ENCODE assay signal across 21 cellular contexts in genomic region chr1:70487471-70487840, GRCh38.
DNase-seq lines count a peak whose midpoint lies in the region; ATAC-seq, FAIRE-seq and TF ChIP-seq lines count a peak whose summit lies in the region.
"Had no signal": no experiment of that assay in that cellular context is flagged by ENCODE, and none has a peak within 500 bp of the region (broad histone marks: within the 10 kb centered on the region; RNA-seq: fewer than 3 reads in every experiment).

No MANE protein-coding gene starts in this region.

- H3K27ac ChIP-seq in HCT116 (ENCODE audit: low read depth, low read length): no peak overlapping the region
- H3K27ac ChIP-seq in keratinocyte (ENCODE audit: control insufficient read depth, insufficient read depth, low read length): no peak overlapping the region
- H3K27ac ChIP-seq in upper lobe of right lung: no peak overlapping the region
- H3K27ac ChIP-seq in CD8-positive, alpha-beta memory T cell (ENCODE audit: low read depth, low read length): no peak overlapping the region
- H3K27ac ChIP-seq: tibial artery had no signal

- TF ChIP-seq CTCF in HCT116 (IDR thresholded peaks at IDR 0.05 in 2 of 3, conservative IDR thresholded peaks at IDR 0.05 in 1 of 3; ENCODE audit: borderline replicate concordance in 1 of 3, insufficient read depth in 1 of 3, low read depth in 2 of 3, low read length in 2 of 3) (no peak), WTC11 (IDR thresholded peaks at IDR 0.05) (no peak; the same call in 1 of the 2 replicates), keratinocyte (optimal IDR thresholded peaks at IDR 0.05 in 1 of 3, IDR thresholded peaks at IDR 0.05 in 1 of 3, conservative IDR thresholded peaks at IDR 0.05 in 1 of 3; ENCODE audit: extremely low read depth in 1 of 3, insufficient read depth in 2 of 3, low read length in 3 of 3) (no peak), upper lobe of right lung (IDR thresholded peaks at IDR 0.05) (no peak)

- H3K9ac ChIP-seq in HCT116 (ENCODE audit: low read length) (no peak overlapping the region), keratinocyte (ENCODE audit: control insufficient read depth, extremely low read depth, insufficient read depth, low read length) (no peak overlapping the region)

- CTCF ChIA-PET in HCT116 (lab: Charles Lee) (interaction anchor here (1.5 kb wide), 1 partner anchor 749 kb away, joined by 4 read pairs; no protein-coding TSS in a partner anchor), WTC11 (lab: Charles Lee) (interaction anchor here (0.7 to 1.5 kb wide), 7 partner anchors 50 to 354 kb away, joined by 3 read pairs; partner anchors contain the start of gene ANKRD13C)
- CTCF ChIA-PET in CD8-positive, alpha-beta memory T cell (lab: Charles Lee): interaction anchor here (0.6 kb wide), 1 partner anchor 35 kb away, joined by 3 read pairs; no protein-coding TSS in a partner anchor

- BruUV-seq in HCT116 (replicated peaks; lab: Mats Ljungman, UMichigan): no TSS peak

- H3K27me3 Mint-ChIP-seq in WTC11 (ENCODE audit: low read depth): no peaks in the 10 kb centered on the region
- H3K27me3 Mint-ChIP-seq in CD8-positive, alpha-beta memory T cell: peaks cover 12 to 20% of the 10 kb centered on the region in 2 donors

- H3K9me3 ChIP-seq in HCT116 (ENCODE audit: control insufficient read depth in 1 of 2, insufficient read depth in 1 of 2, low read depth in 1 of 2, low read length in 2 of 2) (no peaks in the 10 kb centered on the region), keratinocyte (ENCODE audit: control insufficient read depth, low read depth, low read length) (no peaks in the 10 kb centered on the region), upper lobe of right lung (no peaks in the 10 kb centered on the region)
- no peaks in the 10 kb centered on the region for H3K9me3 ChIP-seq in CD8-positive, alpha-beta memory T cell (ENCODE audit: low read length)

- no peak for TF ChIP-seq POLR2A in HCT116 (IDR thresholded peaks at IDR 0.05; ENCODE audit: borderline replicate concordance, extremely low read depth, insufficient read depth, insufficient read length)

- intact Hi-C loops in HCT116 (cut with micrococcal nuclease): no loop called here
- intact Hi-C loops in upper lobe of right lung (cut with DNase I): no loop called here

- ATAC-seq in HCT116: peak; percentile 42
- peak; percentile 33 for ATAC-seq in WTC11
- ATAC-seq in upper lobe of right lung: peak; percentile 8
- ATAC-seq in HG02973 (IDR thresholded peaks at IDR 0.05; ENCODE audit: unreplicated experiment): no peak
- ATAC-seq: activated CD8-positive, alpha-beta T cell treated with anti-CD3 and anti-CD28 coated beads, Interleukin-2, amount 10 ng/mL, durations not matched to agents 7 days and 5 days had no signal

- H3K4me3 ChIP-seq in HCT116 (replicated peaks in 1 of 2; ENCODE audit: low read depth in 1 of 2, low read length in 2 of 2) (no peak overlapping the region), keratinocyte (ENCODE audit: control insufficient read depth in 2 of 3, extremely low read depth in 1 of 3, insufficient read depth in 2 of 3, low read depth in 1 of 3, low read length in 3 of 3) (no peak overlapping the region), upper lobe of right lung (no peak overlapping the region)
- H3K4me3 ChIP-seq in CD8-positive, alpha-beta memory T cell (ENCODE audit: low read length): no peak overlapping the region
- H3K4me3 ChIP-seq: tibial artery had no signal

- peaks cover 6% of the 10 kb centered on the region; the same call in 1 of the 2 replicates for H3K9me3 Mint-ChIP-seq in WTC11
- peaks cover 0 to 5% (median 0%) of the 10 kb centered on the region in 5 donors for H3K9me3 Mint-ChIP-seq in CD8-positive, alpha-beta memory T cell
- H3K9me3 Mint-ChIP-seq: activated naive CD4-positive, alpha-beta T cell treated with anti-CD3 and anti-CD28 coated beads for 36 hours; stimulated activated naive CD8-positive, alpha-beta T cell treated with anti-CD3 and anti-CD28 coated beads, Interleukin-15, Interleukin-2, amounts not matched to agents 100 ng/mL and 50 ng/mL, for 24 hours had no signal

- H3K9me1 ChIP-seq in keratinocyte (ENCODE audit: control insufficient read depth, extremely low read depth, insufficient read depth, low read length): no peaks in the 10 kb centered on the region

- H3K4me1 ChIP-seq in HCT116 (ENCODE audit: control insufficient read depth in 1 of 2, insufficient read depth in 2 of 2, low read length in 2 of 2): peaks cover 0 to 7% of the 10 kb centered on the region in 2 experiments; a peak in 1 of 4 replicates
- H3K4me1 ChIP-seq in keratinocyte (ENCODE audit: control insufficient read depth, extremely low read depth, insufficient read depth, low read length): peaks cover 17% of the 10 kb centered on the region
- no peaks in the 10 kb centered on the region for H3K4me1 ChIP-seq in upper lobe of right lung
- H3K4me1 ChIP-seq in CD8-positive, alpha-beta memory T cell (ENCODE audit: insufficient read depth, low read length): no peaks in the 10 kb centered on the region
- H3K4me1 ChIP-seq: tibial artery had no signal

- H2AFZ ChIP-seq in HCT116 (ENCODE audit: low read depth, low read length, poor library complexity, severe bottlenecking): no peak overlapping the region
- no peak overlapping the region for H2AFZ ChIP-seq in keratinocyte (ENCODE audit: control insufficient read depth, low read length)

- DNase-seq in HCT116 (ENCODE audit: low read depth, low spot score): no peak
- DNase-seq in WTC11 (ENCODE audit: low spot score): no peak
- DNase-seq in keratinocyte (ENCODE audit: low read depth, low spot score): no peak
- DNase-seq in upper lobe of right lung: no peak
- DNase-seq in CD8-positive, alpha-beta memory T cell: no peak
- no peak for DNase-seq in NCI-H2081 (lab: John Stamatoyannopoulos, UW)
- DNase-seq: activated CD4-positive, alpha-beta T cell treated with anti-CD3 and anti-CD28 coated beads for 1 hour; amniotic stem cell; left ventricle myocardium superior; Right ventricle myocardium superior; stimulated activated CD4-positive, alpha-beta T cell treated with anti-CD3 and anti-CD28 coated beads, Interleukin-4, amount 100 ng/mL, for 1 hour; tibial artery had no signal

- dilution Hi-C loops in keratinocyte (cut with MboI; ENCODE audit: extremely low pct_ligation_motif_present, low sequenced_read_pairs): no loop called here

- H3K4me3 Mint-ChIP-seq in WTC11: no peak overlapping the region
- no peak overlapping the region for H3K4me3 Mint-ChIP-seq in CD8-positive, alpha-beta memory T cell
- H3K4me3 Mint-ChIP-seq: activated CD8-positive, alpha-beta T cell treated with anti-CD3 and anti-CD28 coated beads, Interleukin-2, amount 10 ng/mL, durations not matched to agents 7 days and 5 days; activated naive CD4-positive, alpha-beta T cell treated with anti-CD3 and anti-CD28 coated beads for 36 hours; CD4-positive, alpha-beta memory T cell; neural crest cell; stimulated activated naive CD8-positive, alpha-beta T cell treated with anti-CD3 and anti-CD28 coated beads, Interleukin-15, Interleukin-2, amounts not matched to agents 100 ng/mL and 50 ng/mL, for 24 hours had no signal

- H3K4me1 Mint-ChIP-seq in WTC11: peaks cover 4% of the 10 kb centered on the region
- no peaks in the 10 kb centered on the region for H3K4me1 Mint-ChIP-seq in CD8-positive, alpha-beta memory T cell
- H3K4me1 Mint-ChIP-seq: CD4-positive, alpha-beta memory T cell; neural crest cell had no signal

- RAD21 ChIA-PET in HCT116 (lab: Charles Lee; ENCODE audit: low non-redundant PET in 1 of 2, low total read pairs in 2 of 2, uncharacterized antibody in 2 of 2, unreplicated experiment in 2 of 2): no interaction called here

- no peak for TF ChIP-seq RAD21 in HCT116 (IDR thresholded peaks at IDR 0.05; ENCODE audit: low read depth)

- H3K36me3 ChIP-seq in HCT116 (ENCODE audit: control insufficient read depth in 1 of 2, insufficient read depth in 2 of 2, low read length in 2 of 2) (no peaks in the 10 kb centered on the region), keratinocyte (ENCODE audit: control insufficient read depth in 2 of 2, extremely low read depth in 1 of 2, insufficient read depth in 2 of 2, low read length in 2 of 2) (no peaks in the 10 kb centered on the region), upper lobe of right lung (no peaks in the 10 kb centered on the region)
- H3K36me3 ChIP-seq in CD8-positive, alpha-beta memory T cell (ENCODE audit: insufficient read depth, low read length): no peaks in the 10 kb centered on the region
- H3K36me3 ChIP-seq: tibial artery had no signal

- H3K27ac Mint-ChIP-seq in WTC11: no peak overlapping the region
- no peak overlapping the region for H3K27ac Mint-ChIP-seq in CD8-positive, alpha-beta memory T cell
- H3K27ac Mint-ChIP-seq: activated CD8-positive, alpha-beta T cell treated with anti-CD3 and anti-CD28 coated beads, Interleukin-2, amount 10 ng/mL, durations not matched to agents 7 days and 5 days; activated naive CD4-positive, alpha-beta T cell treated with anti-CD3 and anti-CD28 coated beads for 36 hours; CD4-positive, alpha-beta memory T cell; stimulated activated naive CD8-positive, alpha-beta T cell treated with anti-CD3 and anti-CD28 coated beads, Interleukin-15, Interleukin-2, amounts not matched to agents 100 ng/mL and 50 ng/mL, for 24 hours had no signal

- H3K4me2 ChIP-seq in HCT116 (ENCODE audit: low read length) (no peak overlapping the region), keratinocyte (ENCODE audit: control insufficient read depth, extremely low read depth, insufficient read depth, low read depth, low read length) (peak overlapping the region; percentile 9)

- POLR2A ChIA-PET in HCT116 (lab: Charles Lee) (no interaction called here), WTC11 (lab: Charles Lee) (no interaction called here)
- POLR2A ChIA-PET in CD8-positive, alpha-beta memory T cell (lab: Charles Lee): no interaction called here

- H3K27me3 ChIP-seq in HCT116 (ENCODE audit: insufficient read depth, low read length) (no peaks in the 10 kb centered on the region), keratinocyte (ENCODE audit: control insufficient read depth, extremely low read depth, insufficient read depth, low read length) (no peaks in the 10 kb centered on the region), upper lobe of right lung (no peaks in the 10 kb centered on the region)
- H3K27me3 ChIP-seq in CD8-positive, alpha-beta memory T cell (ENCODE audit: insufficient read depth, low read length, poor library complexity, severe bottlenecking): no peaks in the 10 kb centered on the region
- H3K27me3 ChIP-seq: tibial artery had no signal

- peak; percentile 13 for FAIRE-seq in keratinocyte (lab: Jason Lieb, UNC)
- FAIRE-seq: frontal cortex, G401.6, TTC549 had no signal

- no peaks in the 10 kb centered on the region for H3K79me2 ChIP-seq in HCT116 (ENCODE audit: insufficient read depth, low read length)
- H3K79me2 ChIP-seq in keratinocyte (ENCODE audit: control insufficient read depth, insufficient read depth, low read length): no peaks in the 10 kb centered on the region

- H4K20me1 ChIP-seq in HCT116 (ENCODE audit: insufficient read depth): no peaks in the 10 kb centered on the region
- no peaks in the 10 kb centered on the region for H4K20me1 ChIP-seq in keratinocyte (ENCODE audit: control insufficient read depth, extremely low read depth, insufficient read depth, low read length)

- no peaks in the 10 kb centered on the region for H3K36me3 Mint-ChIP-seq in WTC11
- H3K36me3 Mint-ChIP-seq in CD8-positive, alpha-beta memory T cell: no peaks in the 10 kb centered on the region
- H3K36me3 Mint-ChIP-seq: CD4-positive, alpha-beta memory T cell had no signal

- no peaks in the 10 kb centered on the region for H3K9me2 ChIP-seq in HCT116 (ENCODE audit: insufficient read depth)
